ENCODE assay signal across 22 cellular contexts in the genomic region with DNA sequence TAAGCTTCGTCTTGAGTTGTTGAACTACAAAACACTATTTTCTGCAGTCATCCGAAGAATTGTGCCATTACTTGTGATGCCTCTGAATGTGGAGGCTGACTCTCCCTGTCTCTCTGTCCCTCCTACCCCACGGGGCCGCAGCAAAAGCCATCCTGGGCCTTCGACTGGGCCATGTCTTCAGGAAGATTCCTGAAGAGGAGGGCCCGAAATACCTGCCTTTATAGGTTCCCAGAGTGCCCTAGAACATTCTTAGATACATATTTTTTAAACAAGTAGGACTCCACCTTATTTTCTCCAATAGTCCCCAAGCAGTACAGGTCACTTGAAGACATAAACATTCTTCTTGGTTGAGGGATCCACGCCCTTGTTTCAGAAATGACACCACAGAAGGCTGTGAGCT. TPM values are rescaled to one million over a fixed set of nuclear protein-coding genes. Genes with fewer than 3 reads are reported as not detected.
DNase-seq lines count a peak whose midpoint lies in the region; ATAC-seq and TF ChIP-seq lines count a peak whose summit lies in the region.
"Had no signal": no experiment of that assay in that cellular context is flagged by ENCODE, and none has a peak within 500 bp of the region (broad histone marks: within the 10 kb centered on the region; RNA-seq: fewer than 3 reads in every experiment).

No MANE protein-coding gene starts in this region.

- ATAC-seq in IMR-90 (ENCODE audit: low read depth) (no peak), GM18868 (IDR thresholded peaks at IDR 0.05; ENCODE audit: unreplicated experiment) (no peak), HG03469 (IDR thresholded peaks at IDR 0.05; ENCODE audit: unreplicated experiment) (no peak)
- ATAC-seq: GM23338, HCT116 had no signal

- H3K9me3 Mint-ChIP-seq in endothelial cell (ENCODE audit: unreplicated experiment), result no peaks in the 10 kb centered on the region
- H3K9me3 Mint-ChIP-seq in neural progenitor cell, result no peaks in the 10 kb centered on the region
- H3K9me3 Mint-ChIP-seq: CD4-positive, alpha-beta memory T cell; GM23338 had no signal

- H3K4me2 ChIP-seq in IMR-90 (ENCODE audit: low read depth, low read length) (no peak overlapping the region), neural progenitor cell (no peak overlapping the region), SK-N-SH (no peak overlapping the region)
- H3K4me2 ChIP-seq: GM23338 had no signal

- POLR2A ChIA-PET in IMR-90 (lab: Charles Lee; ENCODE audit: unreplicated experiment), result no interaction called here
- POLR2A ChIA-PET in SK-N-SH (lab: Yijun Ruan, JAX), result no interaction called here

- TF ChIP-seq POLR2A in IMR-90 (IDR thresholded peaks at IDR 0.05; ENCODE audit: low read depth, low read length), result no peak

- H4K8ac ChIP-seq in IMR-90 (ENCODE audit: low read depth in 2 of 2, low read length in 2 of 2), result no peak overlapping the region

- no peak overlapping the region for H3K14ac ChIP-seq in IMR-90 (replicated peaks; ENCODE audit: low read depth, low read length)

- BruUV-seq in IMR-90 (replicated peaks; lab: Mats Ljungman, UMichigan), result TSS peak; percentile 96

- dilution Hi-C loops in IMR-90 (cut with HindIII; ENCODE audit: low sequenced_read_pairs, unreplicated experiment), result no loop called here

- no peak overlapping the region for H2BK120ac ChIP-seq in IMR-90 (ENCODE audit: low read depth, low read length)

- TF ChIP-seq EP300 in SK-N-SH (IDR thresholded peaks at IDR 0.05; ENCODE audit: borderline replicate concordance in 1 of 2, low read depth in 1 of 2, low read length in 1 of 2), result no peak

- peaks cover 6% of the 10 kb centered on the region for H4K20me1 ChIP-seq in IMR-90 (ENCODE audit: insufficient read depth, low read length)
- H4K20me1 ChIP-seq in neural progenitor cell (ENCODE audit: low read depth), result no peaks in the 10 kb centered on the region
- peaks cover 9% of the 10 kb centered on the region for H4K20me1 ChIP-seq in SK-N-SH (ENCODE audit: insufficient read depth)

- no peak overlapping the region for H2BK5ac ChIP-seq in IMR-90 (ENCODE audit: low read depth, low read length, poor library complexity, severe bottlenecking)

- H3K4me1 ChIP-seq in IMR-90 (ENCODE audit: control insufficient read depth, insufficient read depth, low read length) (peaks cover 1% of the 10 kb centered on the region), neural progenitor cell (no peaks in the 10 kb centered on the region), SK-N-SH (ENCODE audit: control insufficient read depth in 1 of 2, insufficient read depth in 2 of 2, low read depth in 1 of 2, low read length in 1 of 2) (peaks cover 0 to 3% of the 10 kb centered on the region in 2 experiments; a peak in 1 of 4 replicates)

- H3K36me3 Mint-ChIP-seq in endothelial cell (ENCODE audit: low read depth, unreplicated experiment), result peaks cover 39% of the 10 kb centered on the region
- no peaks in the 10 kb centered on the region for H3K36me3 Mint-ChIP-seq in neural progenitor cell

- CTCF ChIA-PET in IMR-90 (lab: Yijun Ruan, JAX) (no interaction called here), SK-N-SH (lab: Yijun Ruan, JAX) (interaction anchor here (1.0 to 3.5 kb wide), 6 partner anchors 10 to 1267 kb away, joined by 3 to 29 read pairs (median 6); a partner anchor contains a TSS)

- H3K27ac ChIP-seq in IMR-90 (ENCODE audit: insufficient read depth, low read length), result no peak overlapping the region
- H3K27ac ChIP-seq in neural progenitor cell, result no peak overlapping the region
- H3K27ac ChIP-seq in SK-N-SH (ENCODE audit: low read depth in 2 of 2, low read length in 1 of 2), result no peak overlapping the region

- no peak overlapping the region for H2AK9ac ChIP-seq in IMR-90 (replicated peaks; ENCODE audit: low read depth, low read length, poor library complexity)

- H3K56ac ChIP-seq in IMR-90 (ENCODE audit: extremely low read depth, insufficient read depth, low read length), result no peak overlapping the region

- H4K91ac ChIP-seq in IMR-90 (ENCODE audit: insufficient read depth, low read depth, low read length), result no peak overlapping the region

- H3K36me3 ChIP-seq in IMR-90 (ENCODE audit: control insufficient read depth, insufficient read depth, low read length), result peaks cover 36% of the 10 kb centered on the region
- H3K36me3 ChIP-seq in neural progenitor cell, result no peaks in the 10 kb centered on the region
- peaks cover 9 to 49% of the 10 kb centered on the region in 2 experiments for H3K36me3 ChIP-seq in SK-N-SH (replicated peaks in 1 of 2; ENCODE audit: control insufficient read depth in 1 of 2, insufficient read depth in 2 of 2, low read length in 1 of 2)

- H3K9me2 ChIP-seq in SK-N-SH, result no peaks in the 10 kb centered on the region

- H2AFZ ChIP-seq in IMR-90 (replicated peaks; ENCODE audit: low read length, poor library complexity) (no peak overlapping the region), neural progenitor cell (replicated peaks) (no peak overlapping the region), SK-N-SH (ENCODE audit: low read depth) (no peak overlapping the region)
- H2AFZ ChIP-seq: GM23338 had no signal

- peak overlapping the region; percentile 24 for H3K4me3 Mint-ChIP-seq in endothelial cell (ENCODE audit: unreplicated experiment)
- H3K4me3 Mint-ChIP-seq in neural progenitor cell, result no peak overlapping the region
- H3K4me3 Mint-ChIP-seq: CD4-positive, alpha-beta memory T cell; GM23338; H9 had no signal

- peaks cover 13% of the 10 kb centered on the region for H3K9me1 ChIP-seq in IMR-90 (ENCODE audit: insufficient read depth, low read length)

- H2BK20ac ChIP-seq in IMR-90 (ENCODE audit: low read depth, low read length), result no peak overlapping the region

- H3F3A ChIP-seq in neural progenitor cell (ENCODE audit: low read depth), result no peaks in the 10 kb centered on the region
- peaks cover 23% of the 10 kb centered on the region for H3F3A ChIP-seq in SK-N-SH (replicated peaks; ENCODE audit: insufficient read depth)

- H3K9me3 ChIP-seq in IMR-90 (ENCODE audit: control insufficient read depth, insufficient read depth, low read length) (no peaks in the 10 kb centered on the region), neural progenitor cell (ENCODE audit: low read depth) (no peaks in the 10 kb centered on the region), SK-N-SH (no peaks in the 10 kb centered on the region)

- no peak overlapping the region for H3K27ac Mint-ChIP-seq in endothelial cell (ENCODE audit: unreplicated experiment)
- peak overlapping the region; percentile 50 for H3K27ac Mint-ChIP-seq in neural progenitor cell
- H3K27ac Mint-ChIP-seq: CD4-positive, alpha-beta memory T cell; GM23338; H9 had no signal

- H3K23ac ChIP-seq in IMR-90 (ENCODE audit: low read depth, low read length), result no peak overlapping the region

- TF ChIP-seq CTCF in IMR-90 (conservative IDR thresholded peaks at IDR 0.05; ENCODE audit: low read depth, low read length) (no peak), endothelial cell (IDR thresholded peaks at IDR 0.05; ENCODE audit: unreplicated experiment) (no peak), neural progenitor cell (IDR thresholded peaks at IDR 0.05) (no peak), SK-N-SH (IDR thresholded peaks at IDR 0.05) (no peak)

- H3K4me1 Mint-ChIP-seq in endothelial cell (ENCODE audit: unreplicated experiment) (peaks cover 14% of the 10 kb centered on the region), neural progenitor cell (peaks cover 2% of the 10 kb centered on the region)

- 92% methylated on average over 2 of the region's 7 CpGs; no CpG with 5 or more reads in 1 of the 2 experiments for WGBS in IMR-90 (ENCODE audit: extremely low coverage in 2 of 2, insufficient read length in 1 of 2), 2 experiments
- WGBS in SK-N-SH (ENCODE audit: low lambda C conversion rate), result 59% methylated on average over 7 of the region's 7 CpGs

- H3K79me2 ChIP-seq in neural progenitor cell (ENCODE audit: low read depth) (no peaks in the 10 kb centered on the region), SK-N-SH (ENCODE audit: insufficient read depth) (peaks cover 2% of the 10 kb centered on the region; the same call in 1 of the 2 replicates)

- H3K79me1 ChIP-seq in IMR-90 (ENCODE audit: low read depth in 1 of 2, low read length in 2 of 2), result peaks cover 0 to 3% of the 10 kb centered on the region in 2 experiments; a peak in 1 of 4 replicates

- H3K4me3 ChIP-seq in IMR-90 (ENCODE audit: insufficient read depth, low read depth, low read length), result no peak overlapping the region
- H3K4me3 ChIP-seq in neural progenitor cell, result no peak overlapping the region
- no peak overlapping the region for H3K4me3 ChIP-seq in SK-N-SH (ENCODE audit: low read depth in 2 of 2, low read length in 1 of 2)
- H3K4me3 ChIP-seq: GM23338 had no signal

- H3K27me3 ChIP-seq in IMR-90 (ENCODE audit: control insufficient read depth, insufficient read depth, low read length) (no peaks in the 10 kb centered on the region), neural progenitor cell (peaks cover 4% of the 10 kb centered on the region), SK-N-SH (ENCODE audit: insufficient read depth) (no peaks in the 10 kb centered on the region)

- H3K27me3 Mint-ChIP-seq in endothelial cell (ENCODE audit: unreplicated experiment) (peaks cover 5% of the 10 kb centered on the region), neural progenitor cell (ENCODE audit: insufficient read depth, low read depth) (peaks cover 5% of the 10 kb centered on the region)

- H3K18ac ChIP-seq in IMR-90 (ENCODE audit: low read depth, low read length), result no peak overlapping the region

- H2BK15ac ChIP-seq in IMR-90 (ENCODE audit: low read depth, low read length), result no peak overlapping the region

- no peak overlapping the region for H3K4ac ChIP-seq in IMR-90 (ENCODE audit: low read depth, low read length)

- DNase-seq in IMR-90 (no peak), endothelial cell (ENCODE audit: low spot score) (no peak), neural progenitor cell (ENCODE audit: low spot score) (no peak), SK-N-SH (no peak)
- DNase-seq: C1 segment of cervical spinal cord; Calu3; CD4-positive, alpha-beta memory T cell; COR-L47; DMS53; DMS79 treated with DMSO at 0.1 percent for 48 hours; GF-D8; H9 had no signal

- intact Hi-C loops in IMR-90 (cut with micrococcal nuclease), result no loop called here

- TF ChIP-seq RAD21 in IMR-90 (IDR thresholded peaks at IDR 0.05; ENCODE audit: low read length) (no peak), SK-N-SH (IDR thresholded peaks at IDR 0.05; ENCODE audit: low read length) (no peak)

- no peak overlapping the region for H3K9ac ChIP-seq in IMR-90 (ENCODE audit: low read depth, low read length)
- H3K9ac ChIP-seq in neural progenitor cell, result no peak overlapping the region
- H3K9ac ChIP-seq in SK-N-SH, result no peak overlapping the region

- H4K5ac ChIP-seq in IMR-90 (ENCODE audit: low read depth, low read length), result no peak overlapping the region

- in situ Hi-C loops in IMR-90 (cut with MboI; ENCODE audit: low sequenced_read_pairs), result loop anchor here (25.0 kb wide), 1 partner anchor 1024 kb away; no protein-coding TSS in a partner anchor

- no peak overlapping the region for H2AK5ac ChIP-seq in IMR-90 (ENCODE audit: low read depth, low read length)

RNA-seq across cellular contexts. Expression of a gene that starts 8.1 kb away (rescaled TPM):
- total RNA-seq in IMR-90 (2012; rRNA removed) (272 and 308 TPM in 2 replicates), endothelial cell (ENCODE audit: unreplicated experiment) (125 TPM), neural progenitor cell (ENCODE audit: low replicate concordance) (22.0 and 29.0 TPM in 2 replicates)
- polyA plus RNA-seq in IMR-90 (2012; rRNA removed) (601 and 692 TPM in 2 replicates), SK-N-SH (2012; rRNA removed) (51.2 and 80.3 TPM in 2 replicates)
- 282 and 675 TPM in 2 replicates for polyA plus RNA-seq in IMR-90 (2012; cell fraction: cytosol; rRNA removed)
- polyA plus RNA-seq in IMR-90 (2012; cell fraction: nucleus; rRNA removed; ENCODE audit: low replicate concordance), result 407 and 421 TPM in 2 replicates
- 58.5 and 59.1 TPM in 2 replicates for polyA plus RNA-seq in SK-N-SH (2012; cell fraction: cytosol; rRNA removed)
- 80.5 and 102 TPM in 2 replicates for polyA plus RNA-seq in SK-N-SH (2012; cell fraction: nucleus; rRNA removed)

RNA-seq across cellular contexts. Expression of a gene that starts 24.7 kb away (rescaled TPM):
- total RNA-seq in IMR-90 (2012; rRNA removed) (not detected in 2 replicates), endothelial cell (ENCODE audit: unreplicated experiment) (3.0 TPM), neural progenitor cell (ENCODE audit: low replicate concordance) (0.69 TPM in 1 of 2 replicates, not detected in the other)
- polyA plus RNA-seq in IMR-90 (2012; rRNA removed) (not detected in 2 replicates), SK-N-SH (2012; rRNA removed) (not detected in 2 replicates)
- 0.07 TPM in 1 of 2 replicates, not detected in the other for polyA plus RNA-seq in IMR-90 (2012; cell fraction: cytosol; rRNA removed)
- polyA plus RNA-seq in IMR-90 (2012; cell fraction: nucleus; rRNA removed; ENCODE audit: low replicate concordance), result 0.05 and 0.18 TPM in 2 replicates
- polyA plus RNA-seq in SK-N-SH (2012; cell fraction: cytosol; rRNA removed), result not detected in 2 replicates
- polyA plus RNA-seq in SK-N-SH (2012; cell fraction: nucleus; rRNA removed), result not detected in 2 replicates
- total RNA-seq: A673; CD4-positive, alpha-beta memory T cell; G401; GM23338; H4; H9 had no signal
- polyA plus RNA-seq: BJ; CD4-positive, alpha-beta memory T cell; GM23338 had no signal

RNA-seq across cellular contexts. Expression of a gene that starts 40.1 kb away (rescaled TPM):
- total RNA-seq in IMR-90 (2012; rRNA removed) (not detected in 2 replicates), endothelial cell (ENCODE audit: unreplicated experiment) (not detected), neural progenitor cell (ENCODE audit: low replicate concordance) (not detected in 2 replicates)
- polyA plus RNA-seq in IMR-90 (2012; rRNA removed) (not detected in 2 replicates), SK-N-SH (2012; rRNA removed) (not detected in 2 replicates)
- polyA plus RNA-seq in IMR-90 (2012; cell fraction: cytosol; rRNA removed), result not detected in 2 replicates
- not detected in 2 replicates for polyA plus RNA-seq in IMR-90 (2012; cell fraction: nucleus; rRNA removed; ENCODE audit: low replicate concordance)
- not detected in 2 replicates for polyA plus RNA-seq in SK-N-SH (2012; cell fraction: cytosol; rRNA removed)
- polyA plus RNA-seq in SK-N-SH (2012; cell fraction: nucleus; rRNA removed), result not detected in 2 replicates
- total RNA-seq: A172; A673; Calu3; CD4-positive, alpha-beta memory T cell; Daoy; G401; GM23338; H9 had no signal
- polyA plus RNA-seq: BJ; CD4-positive, alpha-beta memory T cell; GM23338 had no signal
